Comparison of ENCODE assay signal across 4 cellular contexts in the genomic region with DNA sequence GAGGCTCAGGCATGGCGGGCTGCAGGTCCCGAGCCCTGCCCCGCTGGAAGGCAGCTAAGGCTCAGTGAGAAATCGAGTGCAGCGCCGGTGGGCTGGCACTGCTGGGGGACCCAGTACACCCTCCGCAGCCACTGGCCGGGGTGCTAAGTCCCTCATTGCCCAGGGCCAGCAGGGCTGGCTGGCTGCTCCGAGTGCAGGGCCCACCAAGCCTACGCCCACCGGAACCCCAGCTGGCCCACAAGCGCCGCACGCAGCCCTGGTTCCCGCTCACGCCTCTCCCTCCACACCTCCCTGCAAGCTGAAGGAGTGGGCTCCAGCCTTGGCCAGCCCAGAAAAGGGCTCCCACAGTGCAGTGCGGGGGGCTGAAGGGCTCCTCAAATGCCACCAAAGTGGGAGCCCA. TPM values are rescaled to one million over a fixed set of nuclear protein-coding genes. Genes with fewer than 3 reads are reported as not detected.
"Had no signal": no experiment of that assay in that cellular context is flagged by ENCODE, and none has a peak within 500 bp of the region (broad histone marks: within the 10 kb centered on the region; RNA-seq: fewer than 3 reads in every experiment).

No MANE protein-coding gene starts in this region.

RNA-seq across cellular contexts. Expression of gene TEX13C, which starts 0.5 kb away (rescaled TPM):
- total RNA-seq: HepG2, HT-29, IMR-90, K562 had no signal
